ENCODE assay signal across 10 cellular contexts in genomic region chr22:25051073-25051472, GRCh38.
A peak's percentile ranks its signal among the peaks of the same experiment; 100 is the strongest.
DNase-seq lines count a peak whose midpoint lies in the region; FAIRE-seq and TF ChIP-seq lines count a peak whose summit lies in the region.
"Had no signal": no experiment of that assay in that cellular context is flagged by ENCODE, and none has a peak within 500 bp of the region (broad histone marks: within the 10 kb centered on the region; RNA-seq: fewer than 3 reads in every experiment).

No MANE protein-coding gene starts in this region.

- H3K4ac ChIP-seq in H1 (replicated peaks; ENCODE audit: insufficient read length, low read depth, low read length) (no peak overlapping the region), trophoblast cell (ENCODE audit: low read depth, low read length) (no peak overlapping the region)

- H4K20me1 ChIP-seq in OCI-LY1 (ENCODE audit: insufficient read depth, low read length) = no peaks in the 10 kb centered on the region
- H4K20me1 ChIP-seq in H1 (replicated peaks in 1 of 2; ENCODE audit: control insufficient read depth in 1 of 2, insufficient read depth in 2 of 2, low read length in 2 of 2) = peaks cover 2 to 3% of the 10 kb centered on the region in 2 experiments

- peak; percentile 8 to 40; a peak in 3 of 4 replicates for TF ChIP-seq RAD21 in H1 (IDR thresholded peaks at IDR 0.05 in 1 of 2, conservative IDR thresholded peaks at IDR 0.05 in 1 of 2; ENCODE audit: low read depth in 2 of 2, low read length in 2 of 2)

- no peak for TF ChIP-seq EP300 in H1 (IDR thresholded peaks at IDR 0.05; ENCODE audit: borderline replicate concordance in 1 of 2, low read depth in 2 of 2, low read length in 2 of 2)

- H4K91ac ChIP-seq in H1 (replicated peaks; ENCODE audit: insufficient read length, low read length) = no peak overlapping the region
- no peak overlapping the region for H4K91ac ChIP-seq in trophoblast cell (ENCODE audit: low read depth, low read length)

- no peak for TF ChIP-seq POLR2A in H1 (IDR thresholded peaks at IDR 0.05; ENCODE audit: control extremely low read depth in 1 of 2, low read depth in 2 of 2, low read length in 2 of 2)

- H3K27ac ChIP-seq in OCI-LY1 (ENCODE audit: low read depth, low read length, poor library complexity, severe bottlenecking) = no peak overlapping the region
- H3K27ac ChIP-seq in H1 (ENCODE audit: low read depth, low read length) = no peak overlapping the region
- no peak overlapping the region for H3K27ac ChIP-seq in trophoblast cell (ENCODE audit: low read depth, low read length)

- H2BK20ac ChIP-seq in H1 (ENCODE audit: low read length) = no peak overlapping the region

- no peak overlapping the region for H3K18ac ChIP-seq in H1 (ENCODE audit: extremely low read depth, low read length)
- H3K18ac ChIP-seq in trophoblast cell (ENCODE audit: low read length) = no peak overlapping the region

- CTCF ChIA-PET in H1 (lab: Charles Lee; ENCODE audit: partially characterized antibody) = interaction anchor here (0.6 to 11.6 kb wide), 35 partner anchors 9 to 1689 kb away, joined by 3 to 221 read pairs (median 4); partner anchors contain the start of genes KIAA1671 and LHFPL7

- H4K12ac ChIP-seq in trophoblast cell (ENCODE audit: low read depth, low read length) = no peak overlapping the region

- H3K23ac ChIP-seq in H1 (ENCODE audit: insufficient read length) (no peak overlapping the region), trophoblast cell (ENCODE audit: low read length) (no peak overlapping the region)

- H2AK5ac ChIP-seq in H1 (ENCODE audit: low read depth, low read length) (no peak overlapping the region), trophoblast cell (ENCODE audit: low read length) (no peak overlapping the region)

- H4K8ac ChIP-seq in H1 (ENCODE audit: extremely low read depth, insufficient read depth, low read length) (no peak overlapping the region), trophoblast cell (ENCODE audit: low read depth, low read length) (no peak overlapping the region)

- no peaks in the 10 kb centered on the region for H3K9me2 ChIP-seq in OCI-LY1 (ENCODE audit: low read depth, low read length)

- H3K4me1 ChIP-seq in OCI-LY1 (ENCODE audit: insufficient read depth, low read length, severe bottlenecking) = no peaks in the 10 kb centered on the region
- H3K4me1 ChIP-seq in H1 (replicated peaks in 1 of 4; ENCODE audit: control insufficient read depth in 3 of 4, insufficient read depth in 4 of 4, low read length in 3 of 4) = no peaks in the 10 kb centered on the region
- H3K4me1 ChIP-seq in trophoblast cell (ENCODE audit: control insufficient read depth in 1 of 2, insufficient read depth in 2 of 2, low read length in 2 of 2) = peaks cover 0 to 3% of the 10 kb centered on the region in 2 experiments

- TF ChIP-seq CTCF in OCI-LY1 (IDR thresholded peaks at IDR 0.05; ENCODE audit: low read length) (peak; percentile 40), H1 (IDR thresholded peaks at IDR 0.05; ENCODE audit: control extremely low read depth in 1 of 3, insufficient read depth in 1 of 3, low read depth in 1 of 3, low read length in 3 of 3) (peak; percentile 69 to 83 (median 72))

- no peak overlapping the region for H2AFZ ChIP-seq in OCI-LY1 (ENCODE audit: low read length)
- no peak overlapping the region for H2AFZ ChIP-seq in H1 (ENCODE audit: low read length)
- no peak overlapping the region for H2AFZ ChIP-seq in trophoblast cell (ENCODE audit: insufficient read depth, low read length, poor library complexity)

- H3K4me2 ChIP-seq in OCI-LY1 (ENCODE audit: low read length) = no peak overlapping the region
- no peak overlapping the region for H3K4me2 ChIP-seq in H1 (ENCODE audit: insufficient read depth in 1 of 2, low read depth in 2 of 2, low read length in 2 of 2)
- H3K4me2 ChIP-seq in trophoblast cell (ENCODE audit: low read length) = no peak overlapping the region

- WGBS in H1 (ENCODE audit: extremely low coverage in 1 of 2, insufficient coverage in 1 of 2, insufficient read length in 1 of 2, insufficient replicate concordance in 2 of 2, low coverage in 1 of 2, low lambda C conversion rate in 2 of 2, missing lambda C conversion rate in 1 of 2), 2 experiments = 88% methylated on average over 2 of the region's 2 CpGs; no CpG with 5 or more reads in 1 of the 2 experiments
- no CpG with 5 or more reads among the region's 2 CpGs for WGBS in trophoblast cell (ENCODE audit: extremely low coverage, insufficient coverage, insufficient read length)

- H3F3A ChIP-seq in OCI-LY1 (ENCODE audit: insufficient read depth, low read length) = no peaks in the 10 kb centered on the region

- H3K79me1 ChIP-seq in H1 (ENCODE audit: low read depth, low read length) = no peaks in the 10 kb centered on the region
- H3K79me1 ChIP-seq in trophoblast cell (ENCODE audit: low read length) = peaks cover 3% of the 10 kb centered on the region

- H2BK5ac ChIP-seq in H1 (ENCODE audit: low read depth, low read length) (no peak overlapping the region), trophoblast cell (ENCODE audit: low read depth, low read length, poor library complexity) (no peak overlapping the region)

- H3K4me3 ChIP-seq in OCI-LY1 (ENCODE audit: low read depth, low read length, poor library complexity, severe bottlenecking) (no peak overlapping the region), H1 (ENCODE audit: extremely low read depth in 1 of 4, insufficient read depth in 2 of 4, low read depth in 3 of 4, low read length in 4 of 4) (no peak overlapping the region), trophoblast cell (ENCODE audit: low read depth, low read length) (no peak overlapping the region)

- H3K79me2 ChIP-seq in OCI-LY1 (ENCODE audit: insufficient read depth, low read length) (no peaks in the 10 kb centered on the region), H1 (ENCODE audit: control insufficient read depth in 1 of 2, insufficient read depth in 2 of 2, low read length in 2 of 2) (no peaks in the 10 kb centered on the region), trophoblast cell (ENCODE audit: control insufficient read depth, insufficient read depth, low read length, poor library complexity) (no peaks in the 10 kb centered on the region)

- FAIRE-seq in H1 (lab: Jason Lieb, UNC) = peak; percentile 39
- FAIRE-seq: A204.1 had no signal

- DNase-seq in SHP77 treated with DMSO at 0.1 percent for 48 hours (lab: John Stamatoyannopoulos, UW) (peak; percentile 10), SHP77 (lab: John Stamatoyannopoulos, UW) (no peak), H1 (ENCODE audit: low read depth in 1 of 2, low spot score in 2 of 2) (peak in 1 of 2 experiments; percentile 59), trophoblast cell (no peak), GF-D8 (lab: John Stamatoyannopoulos, UW) (no peak), NCI-H446 (lab: John Stamatoyannopoulos, UW) (no peak), NCI-H510A treated with DMSO at 0.1 percent for 48 hours (lab: John Stamatoyannopoulos, UW) (no peak)
- DNase-seq: activated T-cell treated with anti-CD3 and anti-CD28 coated beads for 4 hours had no signal

- H3K36me3 ChIP-seq in OCI-LY1 (ENCODE audit: insufficient read depth, low read length) (no peaks in the 10 kb centered on the region), H1 (ENCODE audit: control insufficient read depth in 2 of 4, insufficient read depth in 4 of 4, low read length in 3 of 4) (peaks cover 8 to 17% (median 11%) of the 10 kb centered on the region in 4 experiments; a peak in 5 of 8 replicates), trophoblast cell (ENCODE audit: control insufficient read depth in 1 of 2, insufficient read depth in 2 of 2, low read length in 2 of 2) (no peaks in the 10 kb centered on the region)

- H2BK120ac ChIP-seq in H1 (replicated peaks; ENCODE audit: low read depth, low read length) (no peak overlapping the region), trophoblast cell (ENCODE audit: insufficient read depth, low read length, poor library complexity) (peak overlapping the region; percentile 36)

- POLR2A ChIA-PET in H1 (lab: Charles Lee; ENCODE audit: partially characterized antibody) = no interaction called here

- H3K27me3 ChIP-seq in OCI-LY1 (ENCODE audit: insufficient read depth, low read length) (0 out of 2 replicates have a peak, but pooled peaks cover 5% of the 10 kb centered on the region), H1 (replicated peaks in 1 of 4; ENCODE audit: control insufficient read depth in 3 of 4, extremely low read depth in 1 of 4, insufficient read depth in 3 of 4, low read length in 3 of 4) (no peaks in the 10 kb centered on the region), trophoblast cell (ENCODE audit: insufficient read depth, low read length) (no peaks in the 10 kb centered on the region)

- H3K23me2 ChIP-seq in H1 (ENCODE audit: low read depth, low read length) = no peaks in the 10 kb centered on the region

- no peak overlapping the region for H3K14ac ChIP-seq in H1 (ENCODE audit: insufficient read length)
- H3K14ac ChIP-seq in trophoblast cell (ENCODE audit: low read length) = no peak overlapping the region

- peak overlapping the region; percentile 18 for H3K56ac ChIP-seq in H1 (replicated peaks; ENCODE audit: insufficient read length, low read depth, low read length)

- H3K9ac ChIP-seq in OCI-LY1 (ENCODE audit: low read length) = no peak overlapping the region
- no peak overlapping the region for H3K9ac ChIP-seq in H1 (replicated peaks in 1 of 4; ENCODE audit: extremely low read depth in 1 of 4, low read depth in 3 of 4, low read length in 3 of 4)
- H3K9ac ChIP-seq in trophoblast cell (ENCODE audit: low read length) = no peak overlapping the region

- no peaks in the 10 kb centered on the region for H3K9me3 ChIP-seq in OCI-LY1 (ENCODE audit: low read length)
- H3K9me3 ChIP-seq in H1 (ENCODE audit: insufficient read depth in 2 of 2, low read depth in 1 of 2, low read length in 1 of 2) = peaks cover 10 to 14% of the 10 kb centered on the region in 2 experiments; a peak in 3 of 4 replicates
- peaks cover 5% of the 10 kb centered on the region for H3K9me3 ChIP-seq in trophoblast cell (ENCODE audit: insufficient read depth, low read depth, low read length)

- no peak overlapping the region for H2BK15ac ChIP-seq in H1 (ENCODE audit: low read length)

- no peak overlapping the region for H2BK12ac ChIP-seq in H1 (ENCODE audit: low read depth, low read length)
- H2BK12ac ChIP-seq in trophoblast cell (ENCODE audit: low read length) = no peak overlapping the region

- no peak overlapping the region for H4K5ac ChIP-seq in H1 (ENCODE audit: insufficient read length, low read depth, low read length)

TF ChIP-seq in H1, 55 proteins besides CTCF, POLR2A, EP300 and RAD21:
- TF ChIP-seq SIN3A (conservative IDR thresholded peaks at IDR 0.05 in 1 of 2, IDR thresholded peaks at IDR 0.05 in 1 of 2; ENCODE audit: low read depth in 1 of 2, low read length in 2 of 2) = no peak
- TF ChIP-seq RXRA (IDR thresholded peaks at IDR 0.05; ENCODE audit: insufficient read depth, low read depth, low read length) = no peak
- TF ChIP-seq E2F6 (IDR thresholded peaks at IDR 0.05) = no peak
- no peak for TF ChIP-seq TBP (IDR thresholded peaks at IDR 0.05; ENCODE audit: low read depth, low read length)
